ENCODE assay signal across 8 cellular contexts in genomic region chr15:50880651-50881114, GRCh38. TPM values are rescaled to one million over a fixed set of nuclear protein-coding genes. Genes with fewer than 3 reads are reported as not detected.
DNase-seq lines count a peak whose midpoint lies in the region; ATAC-seq, FAIRE-seq and TF ChIP-seq lines count a peak whose summit lies in the region.

No MANE protein-coding gene starts in this region.

- in situ Hi-C loops in mammary epithelial cell (cut with MboI; ENCODE audit: low sequenced_read_pairs in 2 of 2) = loop anchor here in 1 of 2 donors (5.0 kb wide), 1 partner anchor 203 kb away; no protein-coding TSS in a partner anchor

- TF ChIP-seq RAD21 in A549 (conservative IDR thresholded peaks at IDR 0.05 in 1 of 2, IDR thresholded peaks at IDR 0.05 in 1 of 2) = no peak

- no peaks in the 10 kb centered on the region for H3K36me3 ChIP-seq in Loucy (ENCODE audit: insufficient read depth, low read length)
- no peaks in the 10 kb centered on the region for H3K36me3 ChIP-seq in mammary epithelial cell (ENCODE audit: insufficient read depth, low read length)
- no peaks in the 10 kb centered on the region for H3K36me3 ChIP-seq in esophagus muscularis mucosa

- TSS peak; percentile 6 for BruUV-seq in mammary epithelial cell (replicated peaks; lab: Mats Ljungman, UMichigan)

- WGBS in A549 (ENCODE audit: missing lambda C conversion rate) = 96% methylated on average over 2 of the region's 2 CpGs
- 100% methylated on average over 2 of the region's 2 CpGs for WGBS in mammary epithelial cell (ENCODE audit: low coverage, missing lambda C conversion rate)
- 97% methylated on average over 2 of the region's 2 CpGs for WGBS in esophagus muscularis mucosa

- TF ChIP-seq POLR2A in A549 (IDR thresholded peaks at IDR 0.05; ENCODE audit: low read length) (no peak), esophagus muscularis mucosa (IDR thresholded peaks at IDR 0.05; ENCODE audit: low read depth) (no peak)

- CTCF ChIA-PET in A549 (lab: Yijun Ruan, JAX) (interaction anchor here (0.8 to 6.9 kb wide), 4 partner anchors 16 to 312 kb away, joined by 3 to 68 read pairs (median 6); partner anchors contain the start of gene AP4E1), mammary epithelial cell (lab: Charles Lee; ENCODE audit: low non-redundant PET) (interaction anchor here (0.6 kb wide), 2 partner anchors 137 to 401 kb away, joined by 3 to 10 read pairs; no protein-coding TSS in a partner anchor)

- H2AFZ ChIP-seq in Loucy (ENCODE audit: low read length) = peak overlapping the region; percentile 78
- peak overlapping the region; percentile 53 for H2AFZ ChIP-seq in mammary epithelial cell (ENCODE audit: low read depth, low read length)

- H3K9me3 ChIP-seq in A549 = no peaks in the 10 kb centered on the region
- no peaks in the 10 kb centered on the region for H3K9me3 ChIP-seq in Loucy (ENCODE audit: insufficient read depth, low read depth, low read length)
- no peaks in the 10 kb centered on the region for H3K9me3 ChIP-seq in mammary epithelial cell (replicated peaks; ENCODE audit: insufficient read depth, low read length)
- H3K9me3 ChIP-seq in esophagus muscularis mucosa = no peaks in the 10 kb centered on the region

- dilution Hi-C loops in mammary epithelial cell (cut with HindIII; ENCODE audit: low sequenced_read_pairs) = no loop called here

- H3K27me3 ChIP-seq in Loucy (ENCODE audit: insufficient read depth, low read length, poor library complexity, severe bottlenecking) (no peaks in the 10 kb centered on the region), mammary epithelial cell (ENCODE audit: insufficient read depth, low read length) (no peaks in the 10 kb centered on the region), esophagus muscularis mucosa (no peaks in the 10 kb centered on the region)

- no peaks in the 10 kb centered on the region for H4K20me1 ChIP-seq in Loucy (ENCODE audit: insufficient read depth, low read length, poor library complexity, severe bottlenecking)
- H4K20me1 ChIP-seq in mammary epithelial cell (ENCODE audit: insufficient read depth, low read length) = no peaks in the 10 kb centered on the region

- DNase-seq in A549 (ENCODE audit: low read depth in 1 of 2, low spot score in 1 of 2) (no peak), mammary epithelial cell (peak; percentile 68), NCI-H146 treated with DMSO at 0.1 percent for 48 hours (lab: John Stamatoyannopoulos, UW; ENCODE audit: unreplicated experiment) (no peak), cardiac septum (ENCODE audit: low spot score) (no peak), NCI-H146 (lab: John Stamatoyannopoulos, UW) (no peak), esophagus muscularis mucosa (ENCODE audit: extremely low spot score) (no peak)

- H3F3A ChIP-seq in Loucy (ENCODE audit: low read depth) = 0 out of 2 replicates have a peak, but pooled peaks cover 3% of the 10 kb centered on the region

- intact Hi-C loops in mammary epithelial cell (cut with micrococcal nuclease) = loop anchor here (2.0 kb wide), 1 partner anchor 526 kb away; the partner anchor contains the start of gene GABPB1
- intact Hi-C loops in cardiac septum (cut with DNase I) = no loop called here
- intact Hi-C loops in esophagus muscularis mucosa (cut with DNase I) = no loop called here

- FAIRE-seq in A549 (lab: Jason Lieb, UNC) = no peak

- POLR2A ChIA-PET in A549 (lab: Yijun Ruan, JAX) = interaction anchor here (0.6 to 2.0 kb wide), 2 partner anchors 116 to 526 kb away, joined by 3 to 5 read pairs; partner anchors contain the start of genes GABPB1 and SPPL2A

- H3K79me2 ChIP-seq in Loucy (ENCODE audit: insufficient read depth, low read length) = no peaks in the 10 kb centered on the region
- no peaks in the 10 kb centered on the region for H3K79me2 ChIP-seq in mammary epithelial cell (ENCODE audit: insufficient read depth, low read length)

- peak overlapping the region; percentile 6 for H3K4me2 ChIP-seq in A549
- H3K4me2 ChIP-seq in Loucy (ENCODE audit: low read depth, low read length, poor library complexity, severe bottlenecking) = no peak overlapping the region
- peak overlapping the region; percentile 35 for H3K4me2 ChIP-seq in mammary epithelial cell (ENCODE audit: insufficient read depth, low read depth, low read length)

- TF ChIP-seq EP300 in A549 (IDR thresholded peaks at IDR 0.05) = no peak
- TF ChIP-seq EP300 in esophagus muscularis mucosa (IDR thresholded peaks at IDR 0.05) = no peak

- H3K27ac ChIP-seq in A549 (peak overlapping the region; percentile 78 to 89), mammary epithelial cell (ENCODE audit: insufficient read depth, low read depth, low read length) (peak overlapping the region; percentile 96), esophagus muscularis mucosa (replicated peaks in 1 of 4) (no peak overlapping the region)

- H3K4me1 ChIP-seq in A549 (peaks cover 53% of the 10 kb centered on the region), Loucy (ENCODE audit: insufficient read depth, low read length, poor library complexity, severe bottlenecking) (peaks cover 31% of the 10 kb centered on the region), mammary epithelial cell (ENCODE audit: insufficient read depth, low read length) (peaks cover 47% of the 10 kb centered on the region), esophagus muscularis mucosa (peaks cover 18 to 30% (median 23%) of the 10 kb centered on the region in 4 donors)

- no peak overlapping the region for H3K4me3 ChIP-seq in A549
- no peak overlapping the region for H3K4me3 ChIP-seq in Loucy (ENCODE audit: low read length, poor library complexity, severe bottlenecking)
- no peak overlapping the region for H3K4me3 ChIP-seq in mammary epithelial cell (replicated peaks in 1 of 3; ENCODE audit: insufficient read depth in 1 of 3, low read depth in 2 of 3, low read length in 3 of 3)
- no peak overlapping the region for H3K4me3 ChIP-seq in esophagus muscularis mucosa

- H3K9ac ChIP-seq in Loucy (ENCODE audit: low read depth, low read length, poor library complexity, severe bottlenecking) (no peak overlapping the region), mammary epithelial cell (ENCODE audit: insufficient read depth, low read length) (peak overlapping the region; percentile 51)

- TF ChIP-seq CTCF in A549 (IDR thresholded peaks at IDR 0.05) (no peak), Loucy (conservative IDR thresholded peaks at IDR 0.05; ENCODE audit: low read length) (no peak), mammary epithelial cell (conservative IDR thresholded peaks at IDR 0.05 in 1 of 2, IDR thresholded peaks at IDR 0.05 in 1 of 2; ENCODE audit: extremely low read depth in 1 of 2, insufficient read depth in 1 of 2, low read depth in 1 of 2, low read length in 2 of 2) (no peak), esophagus muscularis mucosa (IDR thresholded peaks at IDR 0.05) (no peak)

- ATAC-seq in A549 (no peak), GM18907 (IDR thresholded peaks at IDR 0.05; ENCODE audit: unreplicated experiment) (peak; percentile 35)

- no peaks in the 10 kb centered on the region for H3K9me2 ChIP-seq in Loucy (replicated peaks; ENCODE audit: low read depth, low read length)

TF ChIP-seq in A549, 52 proteins besides CTCF, POLR2A, EP300 and RAD21:
- TF ChIP-seq JUN (IDR thresholded peaks at IDR 0.05) (peak in 1 of 2 experiments; percentile 42; a peak in 1 of 5 replicates), PHF8 (IDR thresholded peaks at IDR 0.05; ENCODE audit: borderline replicate concordance, low read depth) (no peak), GATA3 (IDR thresholded peaks at IDR 0.05; ENCODE audit: borderline replicate concordance) (no peak), CEBPB (IDR thresholded peaks at IDR 0.05) (peak in 1 of 2 experiments; percentile 43; a peak in 1 of 4 replicates)
- TF ChIP-seq, protein P1, sequence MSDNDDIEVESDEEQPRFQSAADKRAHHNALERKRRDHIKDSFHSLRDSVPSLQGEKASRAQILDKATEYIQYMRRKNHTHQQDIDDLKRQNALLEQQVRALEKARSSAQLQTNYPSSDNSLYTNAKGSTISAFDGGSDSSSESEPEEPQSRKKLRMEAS (IDR thresholded peaks at IDR 0.05) = no peak
TF ChIP-seq in A549: peak in this region for 2.

RNA-seq across cellular contexts. Expression of gene AP4E1, which starts 27.8 kb away (rescaled TPM):
- polyA plus RNA-seq in A549 (2011; rRNA removed) = 9.5 and 9.6 TPM in 2 replicates
- 1.6 and 1.9 TPM in 2 replicates for polyA plus RNA-seq in A549 (2012; cell fraction: cytosol; rRNA removed)
- 1.1 and 2.4 TPM in 2 replicates for polyA plus RNA-seq in A549 (2012; cell fraction: nucleus; rRNA removed)
- polyA plus RNA-seq in A549 (2017; fragmentation: RNase III; extraction: RNeasy Plus Mini Kit Qiagen cat#74134 plus additional on column Dnase treatment) = 9.2 to 10.2 TPM (median 9.6 TPM) in 3 replicates
- polyA minus RNA-seq in A549 (2011; rRNA and poly(A)+ RNA removed) = 6.4 and 6.9 TPM in 2 replicates
- total RNA-seq in mammary epithelial cell = 10 to 100 TPM; 21.3 to 21.4 TPM
- 4.1 TPM for polyA plus RNA-seq in mammary epithelial cell
- 7.6 TPM for polyA minus RNA-seq in mammary epithelial cell
- 9.9 TPM for total RNA-seq in cardiac septum
- 10 to 100 TPM in 2 of 4 donors, 1 to 10 TPM in 2; 9.9 to 13.2 (median 10.6) TPM for total RNA-seq in esophagus muscularis mucosa

Comparison
In these comparisons a context has a peak if more than half of its experiments do, and no peak if none do; other contexts are left out.
1. H3K27ac ChIP-seq: peak in A549 (2 of 2) and mammary epithelial cell (single experiment); none in esophagus muscularis mucosa (0 of 4).